Comparison of ENCODE assay signal across 19 cellular contexts in genomic region chr2:10830203-10830602, GRCh38.
"Had no signal": no experiment of that assay in that cellular context is flagged by ENCODE, and none has a peak within 500 bp of the region (broad histone marks: within the 10 kb centered on the region; RNA-seq: fewer than 3 reads in every experiment).

No MANE protein-coding gene starts in this region.

- H3K4me3 ChIP-seq: heart left ventricle, left lung, lower lobe of right lung, ovary, thoracic aorta had no signal

- H3K27me3 ChIP-seq: ovary had no signal

- DNase-seq: effector memory CD4-positive, alpha-beta T cell; heart left ventricle; hypothalamus; kidney glomerular epithelial cell; left lung; lower lobe of right lung; naive B cell; nucleus accumbens; ovary; right cardiac atrium; stimulated activated CD4-positive, alpha-beta T cell treated with anti-CD3 and anti-CD28 coated beads, Interleukin-15, amount 100 ng/mL, for 24 hours; stimulated activated CD4-positive, alpha-beta T cell treated with anti-CD3 and anti-CD28 coated beads, Interleukin-1b, Interleukin-23, amount 100 ng/mL, for 48 hours; stimulated activated CD4-positive, alpha-beta T cell treated with anti-CD3 and anti-CD28 coated beads, Interleukin-4, amount 100 ng/mL, for 24 hours; stimulated activated naive B cell treated with anti-CD40 and anti-IgM and Interleukin-4, amounts not matched to agents 10 μg/mL and 1 μg/mL and 100 μg/mL, for 72 hours; stimulated activated naive CD8-positive, alpha-beta T cell treated with anti-CD3 and anti-CD28 coated beads, Interleukin-15, amount 100 ng/mL, for 72 hours; substantia nigra; trophoblast cell had no signal

- ATAC-seq: esophagus mucosa; heart left ventricle; left lung; lower lobe of right lung; right cardiac atrium; stimulated activated naive B cell treated with anti-CD40 and anti-IgM and Interleukin-4, amounts not matched to agents 10 μg/mL and 1 μg/mL and 100 μg/mL, for 72 hours; stimulated activated naive CD8-positive, alpha-beta T cell treated with anti-CD3 and anti-CD28 coated beads, Interleukin-15, amount 100 ng/mL, for 72 hours had no signal

- H3K27ac ChIP-seq: heart left ventricle, left lung, lower lobe of right lung, ovary, thoracic aorta had no signal

- H3K9me3 ChIP-seq: heart left ventricle, left lung, lower lobe of right lung, ovary, thoracic aorta had no signal

- H3K36me3 ChIP-seq: heart left ventricle, left lung, lower lobe of right lung, ovary, thoracic aorta had no signal
